Comparison of ENCODE assay signal across 1 cellular context in genomic region chr6:35165630-35166071, GRCh38.
TF ChIP-seq lines count a peak whose summit lies in the region.

No MANE protein-coding gene starts in this region.

TF ChIP-seq in HepG2, 621 proteins besides CTCF, POLR2A, EP300 and RAD21 (continued from another document and continues in another):
- TF ChIP-seq, protein P1, sequence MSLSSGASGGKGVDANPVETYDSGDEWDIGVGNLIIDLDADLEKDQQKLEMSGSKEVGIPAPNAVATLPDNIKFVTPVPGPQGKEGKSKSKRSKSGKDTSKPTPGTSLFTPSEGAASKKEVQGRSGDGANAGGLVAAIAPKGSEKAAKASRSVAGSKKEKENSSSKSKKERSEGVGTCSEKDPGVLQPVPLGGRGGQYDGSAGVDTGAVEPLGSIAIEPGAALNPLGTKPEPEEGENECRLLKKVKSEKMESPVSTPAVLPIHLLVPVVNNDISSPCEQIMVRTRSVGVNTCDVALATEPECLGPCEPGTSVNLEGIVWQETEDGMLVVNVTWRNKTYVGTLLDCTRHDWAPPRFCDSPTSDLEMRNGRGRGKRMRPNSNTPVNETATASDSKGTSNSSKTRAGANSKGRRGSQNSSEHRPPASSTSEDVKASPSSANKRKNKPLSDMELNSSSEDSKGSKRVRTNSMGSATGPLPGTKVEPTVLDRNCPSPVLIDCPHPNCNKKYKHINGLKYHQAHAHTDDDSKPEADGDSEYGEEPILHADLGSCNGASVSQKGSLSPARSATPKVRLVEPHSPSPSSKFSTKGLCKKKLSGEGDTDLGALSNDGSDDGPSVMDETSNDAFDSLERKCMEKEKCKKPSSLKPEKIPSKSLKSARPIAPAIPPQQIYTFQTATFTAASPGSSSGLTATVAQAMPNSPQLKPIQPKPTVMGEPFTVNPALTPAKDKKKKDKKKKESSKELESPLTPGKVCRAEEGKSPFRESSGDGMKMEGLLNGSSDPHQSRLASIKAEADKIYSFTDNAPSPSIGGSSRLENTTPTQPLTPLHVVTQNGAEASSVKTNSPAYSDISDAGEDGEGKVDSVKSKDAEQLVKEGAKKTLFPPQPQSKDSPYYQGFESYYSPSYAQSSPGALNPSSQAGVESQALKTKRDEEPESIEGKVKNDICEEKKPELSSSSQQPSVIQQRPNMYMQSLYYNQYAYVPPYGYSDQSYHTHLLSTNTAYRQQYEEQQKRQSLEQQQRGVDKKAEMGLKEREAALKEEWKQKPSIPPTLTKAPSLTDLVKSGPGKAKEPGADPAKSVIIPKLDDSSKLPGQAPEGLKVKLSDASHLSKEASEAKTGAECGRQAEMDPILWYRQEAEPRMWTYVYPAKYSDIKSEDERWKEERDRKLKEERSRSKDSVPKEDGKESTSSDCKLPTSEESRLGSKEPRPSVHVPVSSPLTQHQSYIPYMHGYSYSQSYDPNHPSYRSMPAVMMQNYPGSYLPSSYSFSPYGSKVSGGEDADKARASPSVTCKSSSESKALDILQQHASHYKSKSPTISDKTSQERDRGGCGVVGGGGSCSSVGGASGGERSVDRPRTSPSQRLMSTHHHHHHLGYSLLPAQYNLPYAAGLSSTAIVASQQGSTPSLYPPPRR (CRISPR knock-in tag; IDR thresholded peaks at IDR 0.05; ENCODE audit: borderline replicate concordance): 0 out of 2 replicates have a peak, but pooled peaks have one; percentile 58
- no peak for TF ChIP-seq SIX1 (CRISPR knock-in tag; IDR thresholded peaks at IDR 0.05; ENCODE audit: borderline replicate concordance)
- TF ChIP-seq, protein P2, sequence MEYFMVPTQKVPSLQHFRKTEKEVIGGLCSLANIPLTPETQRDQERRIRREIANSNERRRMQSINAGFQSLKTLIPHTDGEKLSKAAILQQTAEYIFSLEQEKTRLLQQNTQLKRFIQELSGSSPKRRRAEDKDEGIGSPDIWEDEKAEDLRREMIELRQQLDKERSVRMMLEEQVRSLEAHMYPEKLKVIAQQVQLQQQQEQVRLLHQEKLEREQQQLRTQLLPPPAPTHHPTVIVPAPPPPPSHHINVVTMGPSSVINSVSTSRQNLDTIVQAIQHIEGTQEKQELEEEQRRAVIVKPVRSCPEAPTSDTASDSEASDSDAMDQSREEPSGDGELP (IDR thresholded peaks at IDR 0.05; ENCODE audit: borderline replicate concordance, low read depth): peak; percentile 53; the same call in 1 of the 2 replicates
- TF ChIP-seq TMF1 (CRISPR knock-in tag; IDR thresholded peaks at IDR 0.05; ENCODE audit: low read depth): no peak
- no peak for TF ChIP-seq PAX8 (CRISPR knock-in tag; IDR thresholded peaks at IDR 0.05; ENCODE audit: borderline replicate concordance)
- TF ChIP-seq RFXAP (CRISPR knock-in tag; IDR thresholded peaks at IDR 0.05; ENCODE audit: borderline replicate concordance): no peak
- TF ChIP-seq, protein P3, sequence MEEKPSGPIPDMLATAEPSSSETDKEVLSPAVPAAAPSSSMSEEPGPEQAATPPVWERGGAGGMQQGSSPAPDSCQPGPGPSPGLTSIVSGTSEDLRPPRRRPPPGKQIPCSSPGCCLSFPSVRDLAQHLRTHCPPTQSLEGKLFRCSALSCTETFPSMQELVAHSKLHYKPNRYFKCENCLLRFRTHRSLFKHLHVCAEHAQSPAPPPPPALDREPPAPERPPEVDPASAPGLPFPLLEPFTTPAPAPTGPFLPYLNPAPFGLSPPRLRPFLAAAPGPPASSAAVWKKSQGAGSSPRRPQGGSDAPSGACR (CRISPR knock-in tag; IDR thresholded peaks at IDR 0.05): no peak
- no peak for TF ChIP-seq RARG (CRISPR knock-in tag; IDR thresholded peaks at IDR 0.05; ENCODE audit: low read depth)
- TF ChIP-seq PLRG1 (conservative IDR thresholded peaks at IDR 0.05): no peak
- TF ChIP-seq ZMYM3 (CRISPR knock-in tag; IDR thresholded peaks at IDR 0.05): no peak
- no peak for TF ChIP-seq ZNF790 (CRISPR knock-in tag; IDR thresholded peaks at IDR 0.05; ENCODE audit: borderline replicate concordance)
- no peak for TF ChIP-seq FOXO4 (CRISPR knock-in tag; conservative IDR thresholded peaks at IDR 0.05)
- TF ChIP-seq ATF7 (IDR thresholded peaks at IDR 0.05): no peak
- no peak for TF ChIP-seq ATF7 (CRISPR knock-in tag; IDR thresholded peaks at IDR 0.05)
- no peak for TF ChIP-seq ATRX (CRISPR knock-in tag; IDR thresholded peaks at IDR 0.05; ENCODE audit: borderline replicate concordance)
- TF ChIP-seq ZFP90 (CRISPR knock-in tag; IDR thresholded peaks at IDR 0.05; ENCODE audit: borderline replicate concordance): no peak
- TF ChIP-seq ZHX2 (IDR thresholded peaks at IDR 0.05; ENCODE audit: low read depth): no peak
- TF ChIP-seq ZHX2 (CRISPR knock-in tag; IDR thresholded peaks at IDR 0.05; ENCODE audit: borderline replicate concordance): no peak
- TF ChIP-seq, protein P4, sequence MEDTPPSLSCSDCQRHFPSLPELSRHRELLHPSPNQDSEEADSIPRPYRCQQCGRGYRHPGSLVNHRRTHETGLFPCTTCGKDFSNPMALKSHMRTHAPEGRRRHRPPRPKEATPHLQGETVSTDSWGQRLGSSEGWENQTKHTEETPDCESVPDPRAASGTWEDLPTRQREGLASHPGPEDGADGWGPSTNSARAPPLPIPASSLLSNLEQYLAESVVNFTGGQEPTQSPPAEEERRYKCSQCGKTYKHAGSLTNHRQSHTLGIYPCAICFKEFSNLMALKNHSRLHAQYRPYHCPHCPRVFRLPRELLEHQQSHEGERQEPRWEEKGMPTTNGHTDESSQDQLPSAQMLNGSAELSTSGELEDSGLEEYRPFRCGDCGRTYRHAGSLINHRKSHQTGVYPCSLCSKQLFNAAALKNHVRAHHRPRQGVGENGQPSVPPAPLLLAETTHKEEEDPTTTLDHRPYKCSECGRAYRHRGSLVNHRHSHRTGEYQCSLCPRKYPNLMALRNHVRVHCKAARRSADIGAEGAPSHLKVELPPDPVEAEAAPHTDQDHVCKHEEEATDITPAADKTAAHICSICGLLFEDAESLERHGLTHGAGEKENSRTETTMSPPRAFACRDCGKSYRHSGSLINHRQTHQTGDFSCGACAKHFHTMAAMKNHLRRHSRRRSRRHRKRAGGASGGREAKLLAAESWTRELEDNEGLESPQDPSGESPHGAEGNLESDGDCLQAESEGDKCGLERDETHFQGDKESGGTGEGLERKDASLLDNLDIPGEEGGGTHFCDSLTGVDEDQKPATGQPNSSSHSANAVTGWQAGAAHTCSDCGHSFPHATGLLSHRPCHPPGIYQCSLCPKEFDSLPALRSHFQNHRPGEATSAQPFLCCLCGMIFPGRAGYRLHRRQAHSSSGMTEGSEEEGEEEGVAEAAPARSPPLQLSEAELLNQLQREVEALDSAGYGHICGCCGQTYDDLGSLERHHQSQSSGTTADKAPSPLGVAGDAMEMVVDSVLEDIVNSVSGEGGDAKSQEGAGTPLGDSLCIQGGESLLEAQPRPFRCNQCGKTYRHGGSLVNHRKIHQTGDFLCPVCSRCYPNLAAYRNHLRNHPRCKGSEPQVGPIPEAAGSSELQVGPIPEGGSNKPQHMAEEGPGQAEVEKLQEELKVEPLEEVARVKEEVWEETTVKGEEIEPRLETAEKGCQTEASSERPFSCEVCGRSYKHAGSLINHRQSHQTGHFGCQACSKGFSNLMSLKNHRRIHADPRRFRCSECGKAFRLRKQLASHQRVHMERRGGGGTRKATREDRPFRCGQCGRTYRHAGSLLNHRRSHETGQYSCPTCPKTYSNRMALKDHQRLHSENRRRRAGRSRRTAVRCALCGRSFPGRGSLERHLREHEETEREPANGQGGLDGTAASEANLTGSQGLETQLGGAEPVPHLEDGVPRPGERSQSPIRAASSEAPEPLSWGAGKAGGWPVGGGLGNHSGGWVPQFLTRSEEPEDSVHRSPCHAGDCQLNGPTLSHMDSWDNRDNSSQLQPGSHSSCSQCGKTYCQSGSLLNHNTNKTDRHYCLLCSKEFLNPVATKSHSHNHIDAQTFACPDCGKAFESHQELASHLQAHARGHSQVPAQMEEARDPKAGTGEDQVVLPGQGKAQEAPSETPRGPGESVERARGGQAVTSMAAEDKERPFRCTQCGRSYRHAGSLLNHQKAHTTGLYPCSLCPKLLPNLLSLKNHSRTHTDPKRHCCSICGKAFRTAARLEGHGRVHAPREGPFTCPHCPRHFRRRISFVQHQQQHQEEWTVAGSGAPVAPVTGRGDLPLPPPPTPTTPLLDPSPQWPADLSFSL (CRISPR knock-in tag; IDR thresholded peaks at IDR 0.05): no peak
- TF ChIP-seq, protein P5, sequence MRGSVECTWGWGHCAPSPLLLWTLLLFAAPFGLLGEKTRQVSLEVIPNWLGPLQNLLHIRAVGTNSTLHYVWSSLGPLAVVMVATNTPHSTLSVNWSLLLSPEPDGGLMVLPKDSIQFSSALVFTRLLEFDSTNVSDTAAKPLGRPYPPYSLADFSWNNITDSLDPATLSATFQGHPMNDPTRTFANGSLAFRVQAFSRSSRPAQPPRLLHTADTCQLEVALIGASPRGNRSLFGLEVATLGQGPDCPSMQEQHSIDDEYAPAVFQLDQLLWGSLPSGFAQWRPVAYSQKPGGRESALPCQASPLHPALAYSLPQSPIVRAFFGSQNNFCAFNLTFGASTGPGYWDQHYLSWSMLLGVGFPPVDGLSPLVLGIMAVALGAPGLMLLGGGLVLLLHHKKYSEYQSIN (CRISPR knock-in tag; IDR thresholded peaks at IDR 0.05; ENCODE audit: borderline replicate concordance): no peak
- 0 out of 2 replicates have a peak, but pooled peaks have one; percentile 19 for TF ChIP-seq MAX (IDR thresholded peaks at IDR 0.05)
- TF ChIP-seq, protein P6, sequence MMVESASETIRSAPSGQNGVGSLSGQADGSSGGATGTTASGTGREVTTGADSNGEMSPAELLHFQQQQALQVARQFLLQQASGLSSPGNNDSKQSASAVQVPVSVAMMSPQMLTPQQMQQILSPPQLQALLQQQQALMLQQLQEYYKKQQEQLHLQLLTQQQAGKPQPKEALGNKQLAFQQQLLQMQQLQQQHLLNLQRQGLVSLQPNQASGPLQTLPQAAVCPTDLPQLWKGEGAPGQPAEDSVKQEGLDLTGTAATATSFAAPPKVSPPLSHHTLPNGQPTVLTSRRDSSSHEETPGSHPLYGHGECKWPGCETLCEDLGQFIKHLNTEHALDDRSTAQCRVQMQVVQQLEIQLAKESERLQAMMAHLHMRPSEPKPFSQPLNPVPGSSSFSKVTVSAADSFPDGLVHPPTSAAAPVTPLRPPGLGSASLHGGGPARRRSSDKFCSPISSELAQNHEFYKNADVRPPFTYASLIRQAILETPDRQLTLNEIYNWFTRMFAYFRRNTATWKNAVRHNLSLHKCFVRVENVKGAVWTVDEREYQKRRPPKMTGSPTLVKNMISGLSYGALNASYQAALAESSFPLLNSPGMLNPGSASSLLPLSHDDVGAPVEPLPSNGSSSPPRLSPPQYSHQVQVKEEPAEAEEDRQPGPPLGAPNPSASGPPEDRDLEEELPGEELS (CRISPR knock-in tag; IDR thresholded peaks at IDR 0.05): peak; percentile 61
- TF ChIP-seq, protein P7, sequence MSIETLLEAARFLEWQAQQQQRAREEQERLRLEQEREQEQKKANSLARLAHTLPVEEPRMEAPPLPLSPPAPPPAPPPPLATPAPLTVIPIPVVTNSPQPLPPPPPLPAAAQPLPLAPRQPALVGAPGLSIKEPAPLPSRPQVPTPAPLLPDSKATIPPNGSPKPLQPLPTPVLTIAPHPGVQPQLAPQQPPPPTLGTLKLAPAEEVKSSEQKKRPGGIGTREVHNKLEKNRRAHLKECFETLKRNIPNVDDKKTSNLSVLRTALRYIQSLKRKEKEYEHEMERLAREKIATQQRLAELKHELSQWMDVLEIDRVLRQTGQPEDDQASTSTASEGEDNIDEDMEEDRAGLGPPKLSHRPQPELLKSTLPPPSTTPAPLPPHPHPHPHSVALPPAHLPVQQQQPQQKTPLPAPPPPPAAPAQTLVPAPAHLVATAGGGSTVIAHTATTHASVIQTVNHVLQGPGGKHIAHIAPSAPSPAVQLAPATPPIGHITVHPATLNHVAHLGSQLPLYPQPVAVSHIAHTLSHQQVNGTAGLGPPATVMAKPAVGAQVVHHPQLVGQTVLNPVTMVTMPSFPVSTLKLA (IDR thresholded peaks at IDR 0.05): no peak
- TF ChIP-seq CEBPG (CRISPR knock-in tag; IDR thresholded peaks at IDR 0.05): peak; percentile 67
- TF ChIP-seq ZMYM2 (CRISPR knock-in tag; IDR thresholded peaks at IDR 0.05): no peak
- peak; percentile 50; the same call in 1 of the 2 replicates for TF ChIP-seq RXRB (CRISPR knock-in tag; IDR thresholded peaks at IDR 0.05; ENCODE audit: borderline replicate concordance)
- TF ChIP-seq XBP1 (CRISPR knock-in tag; IDR thresholded peaks at IDR 0.05): no peak
